ENCODE assay signal across 2 cellular contexts in the genomic region with DNA sequence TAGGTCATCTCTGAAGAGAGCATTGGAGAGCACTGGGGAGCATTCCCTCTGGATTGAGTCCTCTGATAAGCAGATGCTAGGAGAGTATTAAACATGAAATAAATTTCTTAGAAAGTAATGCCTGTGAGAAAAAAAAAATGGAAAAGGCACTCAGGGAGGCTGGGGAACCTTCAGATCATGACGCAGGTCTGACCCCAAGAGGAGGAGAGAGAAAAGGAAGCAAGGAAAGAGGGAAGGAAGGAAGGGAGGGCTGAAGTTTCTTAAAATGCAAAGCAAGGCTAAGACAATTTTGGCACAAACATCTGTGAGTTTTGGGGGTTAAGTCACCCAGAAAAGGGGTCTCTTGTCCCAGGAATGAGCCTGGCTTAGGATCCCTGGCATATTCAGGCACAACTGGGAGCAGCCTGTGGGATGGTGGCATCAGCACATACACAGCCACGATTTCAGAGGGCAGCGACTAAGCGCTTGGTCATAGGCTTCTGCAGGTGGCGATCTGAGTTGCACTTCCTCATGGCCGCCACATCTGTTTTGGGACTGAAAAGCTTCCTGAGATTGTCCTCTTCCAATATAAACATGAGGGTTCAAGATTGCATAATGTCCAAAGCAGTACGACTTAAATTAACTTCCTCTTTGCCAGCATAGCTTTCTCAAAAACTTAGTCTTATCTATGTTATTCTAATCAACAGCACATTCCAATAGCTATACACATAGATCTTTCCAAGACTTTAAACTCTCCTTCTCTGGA.
TF ChIP-seq lines count a peak whose summit lies in the region.

No MANE protein-coding gene starts in this region.

TF ChIP-seq in GM23338, 12 proteins besides CTCF, POLR2A, EP300 and RAD21:
- TF ChIP-seq JUNB (IDR thresholded peaks at IDR 0.05; ENCODE audit: unreplicated experiment), result no peak
- no peak for TF ChIP-seq NANOG (IDR thresholded peaks at IDR 0.05; ENCODE audit: borderline replicate concordance)
- no peak for TF ChIP-seq STAT1 (IDR thresholded peaks at IDR 0.05; ENCODE audit: unreplicated experiment)
- TF ChIP-seq, protein P1, sequence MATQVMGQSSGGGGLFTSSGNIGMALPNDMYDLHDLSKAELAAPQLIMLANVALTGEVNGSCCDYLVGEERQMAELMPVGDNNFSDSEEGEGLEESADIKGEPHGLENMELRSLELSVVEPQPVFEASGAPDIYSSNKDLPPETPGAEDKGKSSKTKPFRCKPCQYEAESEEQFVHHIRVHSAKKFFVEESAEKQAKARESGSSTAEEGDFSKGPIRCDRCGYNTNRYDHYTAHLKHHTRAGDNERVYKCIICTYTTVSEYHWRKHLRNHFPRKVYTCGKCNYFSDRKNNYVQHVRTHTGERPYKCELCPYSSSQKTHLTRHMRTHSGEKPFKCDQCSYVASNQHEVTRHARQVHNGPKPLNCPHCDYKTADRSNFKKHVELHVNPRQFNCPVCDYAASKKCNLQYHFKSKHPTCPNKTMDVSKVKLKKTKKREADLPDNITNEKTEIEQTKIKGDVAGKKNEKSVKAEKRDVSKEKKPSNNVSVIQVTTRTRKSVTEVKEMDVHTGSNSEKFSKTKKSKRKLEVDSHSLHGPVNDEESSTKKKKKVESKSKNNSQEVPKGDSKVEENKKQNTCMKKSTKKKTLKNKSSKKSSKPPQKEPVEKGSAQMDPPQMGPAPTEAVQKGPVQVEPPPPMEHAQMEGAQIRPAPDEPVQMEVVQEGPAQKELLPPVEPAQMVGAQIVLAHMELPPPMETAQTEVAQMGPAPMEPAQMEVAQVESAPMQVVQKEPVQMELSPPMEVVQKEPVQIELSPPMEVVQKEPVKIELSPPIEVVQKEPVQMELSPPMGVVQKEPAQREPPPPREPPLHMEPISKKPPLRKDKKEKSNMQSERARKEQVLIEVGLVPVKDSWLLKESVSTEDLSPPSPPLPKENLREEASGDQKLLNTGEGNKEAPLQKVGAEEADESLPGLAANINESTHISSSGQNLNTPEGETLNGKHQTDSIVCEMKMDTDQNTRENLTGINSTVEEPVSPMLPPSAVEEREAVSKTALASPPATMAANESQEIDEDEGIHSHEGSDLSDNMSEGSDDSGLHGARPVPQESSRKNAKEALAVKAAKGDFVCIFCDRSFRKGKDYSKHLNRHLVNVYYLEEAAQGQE (IDR thresholded peaks at IDR 0.05; ENCODE audit: unreplicated experiment), result no peak
- TF ChIP-seq, protein P2, sequence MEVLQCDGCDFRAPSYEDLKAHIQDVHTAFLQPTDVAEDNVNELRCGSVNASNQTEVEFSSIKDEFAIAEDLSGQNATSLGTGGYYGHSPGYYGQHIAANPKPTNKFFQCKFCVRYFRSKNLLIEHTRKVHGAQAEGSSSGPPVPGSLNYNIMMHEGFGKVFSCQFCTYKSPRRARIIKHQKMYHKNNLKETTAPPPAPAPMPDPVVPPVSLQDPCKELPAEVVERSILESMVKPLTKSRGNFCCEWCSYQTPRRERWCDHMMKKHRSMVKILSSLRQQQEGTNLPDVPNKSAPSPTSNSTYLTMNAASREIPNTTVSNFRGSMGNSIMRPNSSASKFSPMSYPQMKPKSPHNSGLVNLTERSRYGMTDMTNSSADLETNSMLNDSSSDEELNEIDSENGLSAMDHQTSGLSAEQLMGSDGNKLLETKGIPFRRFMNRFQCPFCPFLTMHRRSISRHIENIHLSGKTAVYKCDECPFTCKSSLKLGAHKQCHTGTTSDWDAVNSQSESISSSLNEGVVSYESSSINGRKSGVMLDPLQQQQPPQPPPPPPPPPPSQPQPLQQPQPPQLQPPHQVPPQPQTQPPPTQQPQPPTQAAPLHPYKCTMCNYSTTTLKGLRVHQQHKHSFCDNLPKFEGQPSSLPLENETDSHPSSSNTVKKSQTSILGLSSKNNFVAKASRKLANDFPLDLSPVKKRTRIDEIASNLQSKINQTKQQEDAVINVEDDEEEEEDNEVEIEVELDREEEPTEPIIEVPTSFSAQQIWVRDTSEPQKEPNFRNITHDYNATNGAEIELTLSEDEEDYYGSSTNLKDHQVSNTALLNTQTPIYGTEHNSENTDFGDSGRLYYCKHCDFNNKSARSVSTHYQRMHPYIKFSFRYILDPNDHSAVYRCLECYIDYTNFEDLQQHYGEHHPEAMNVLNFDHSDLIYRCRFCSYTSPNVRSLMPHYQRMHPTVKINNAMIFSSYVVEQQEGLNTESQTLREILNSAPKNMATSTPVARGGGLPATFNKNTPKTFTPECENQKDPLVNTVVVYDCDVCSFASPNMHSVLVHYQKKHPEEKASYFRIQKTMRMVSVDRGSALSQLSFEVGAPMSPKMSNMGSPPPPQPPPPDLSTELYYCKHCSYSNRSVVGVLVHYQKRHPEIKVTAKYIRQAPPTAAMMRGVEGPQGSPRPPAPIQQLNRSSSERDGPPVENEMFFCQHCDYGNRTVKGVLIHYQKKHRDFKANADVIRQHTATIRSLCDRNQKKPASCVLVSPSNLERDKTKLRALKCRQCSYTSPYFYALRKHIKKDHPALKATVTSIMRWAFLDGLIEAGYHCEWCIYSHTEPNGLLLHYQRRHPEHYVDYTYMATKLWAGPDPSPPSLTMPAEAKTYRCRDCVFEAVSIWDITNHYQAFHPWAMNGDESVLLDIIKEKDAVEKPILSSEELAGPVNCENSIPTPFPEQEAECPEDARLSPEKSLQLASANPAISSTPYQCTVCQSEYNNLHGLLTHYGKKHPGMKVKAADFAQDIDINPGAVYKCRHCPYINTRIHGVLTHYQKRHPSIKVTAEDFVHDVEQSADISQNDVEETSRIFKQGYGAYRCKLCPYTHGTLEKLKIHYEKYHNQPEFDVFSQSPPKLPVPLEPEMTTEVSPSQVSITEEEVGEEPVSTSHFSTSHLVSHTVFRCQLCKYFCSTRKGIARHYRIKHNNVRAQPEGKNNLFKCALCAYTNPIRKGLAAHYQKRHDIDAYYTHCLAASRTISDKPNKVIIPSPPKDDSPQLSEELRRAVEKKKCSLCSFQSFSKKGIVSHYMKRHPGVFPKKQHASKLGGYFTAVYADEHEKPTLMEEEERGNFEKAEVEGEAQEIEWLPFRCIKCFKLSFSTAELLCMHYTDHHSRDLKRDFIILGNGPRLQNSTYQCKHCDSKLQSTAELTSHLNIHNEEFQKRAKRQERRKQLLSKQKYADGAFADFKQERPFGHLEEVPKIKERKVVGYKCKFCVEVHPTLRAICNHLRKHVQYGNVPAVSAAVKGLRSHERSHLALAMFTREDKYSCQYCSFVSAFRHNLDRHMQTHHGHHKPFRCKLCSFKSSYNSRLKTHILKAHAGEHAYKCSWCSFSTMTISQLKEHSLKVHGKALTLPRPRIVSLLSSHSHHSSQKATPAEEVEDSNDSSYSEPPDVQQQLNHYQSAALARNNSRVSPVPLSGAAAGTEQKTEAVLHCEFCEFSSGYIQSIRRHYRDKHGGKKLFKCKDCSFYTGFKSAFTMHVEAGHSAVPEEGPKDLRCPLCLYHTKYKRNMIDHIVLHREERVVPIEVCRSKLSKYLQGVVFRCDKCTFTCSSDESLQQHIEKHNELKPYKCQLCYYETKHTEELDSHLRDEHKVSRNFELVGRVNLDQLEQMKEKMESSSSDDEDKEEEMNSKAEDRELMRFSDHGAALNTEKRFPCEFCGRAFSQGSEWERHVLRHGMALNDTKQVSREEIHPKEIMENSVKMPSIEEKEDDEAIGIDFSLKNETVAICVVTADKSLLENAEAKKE (CRISPR knock-in tag; IDR thresholded peaks at IDR 0.05), result no peak
- TF ChIP-seq CREB1 (CRISPR knock-in tag; IDR thresholded peaks at IDR 0.05; ENCODE audit: low read depth), result no peak
- TF ChIP-seq EZH2phosphoT487 (IDR thresholded peaks at IDR 0.05; ENCODE audit: unreplicated experiment), result no peak

TF ChIP-seq in H1, 55 proteins besides CTCF, POLR2A, EP300 and RAD21:
- TF ChIP-seq RNF2 (IDR thresholded peaks at IDR 0.05; ENCODE audit: borderline replicate concordance, low read depth, low read length, missing control alignments, poor library complexity, severe bottlenecking), result no peak
- peak; percentile 72; the same call in 1 of the 2 replicates for TF ChIP-seq BACH1 (IDR thresholded peaks at IDR 0.05; ENCODE audit: low read length)
- no peak for TF ChIP-seq JUN (IDR thresholded peaks at IDR 0.05; ENCODE audit: low read depth, low read length)
- TF ChIP-seq PHF8 (conservative IDR thresholded peaks at IDR 0.05; ENCODE audit: low read depth, low read length), result no peak
- TF ChIP-seq MAFK (IDR thresholded peaks at IDR 0.05; ENCODE audit: low read depth, low read length), result peak; percentile 16; the same call in 1 of the 2 replicates
- no peak for TF ChIP-seq TAF1 (IDR thresholded peaks at IDR 0.05; ENCODE audit: low read depth, low read length)
